8 cellular contexts compared by ENCODE assay signal in the genomic region with DNA sequence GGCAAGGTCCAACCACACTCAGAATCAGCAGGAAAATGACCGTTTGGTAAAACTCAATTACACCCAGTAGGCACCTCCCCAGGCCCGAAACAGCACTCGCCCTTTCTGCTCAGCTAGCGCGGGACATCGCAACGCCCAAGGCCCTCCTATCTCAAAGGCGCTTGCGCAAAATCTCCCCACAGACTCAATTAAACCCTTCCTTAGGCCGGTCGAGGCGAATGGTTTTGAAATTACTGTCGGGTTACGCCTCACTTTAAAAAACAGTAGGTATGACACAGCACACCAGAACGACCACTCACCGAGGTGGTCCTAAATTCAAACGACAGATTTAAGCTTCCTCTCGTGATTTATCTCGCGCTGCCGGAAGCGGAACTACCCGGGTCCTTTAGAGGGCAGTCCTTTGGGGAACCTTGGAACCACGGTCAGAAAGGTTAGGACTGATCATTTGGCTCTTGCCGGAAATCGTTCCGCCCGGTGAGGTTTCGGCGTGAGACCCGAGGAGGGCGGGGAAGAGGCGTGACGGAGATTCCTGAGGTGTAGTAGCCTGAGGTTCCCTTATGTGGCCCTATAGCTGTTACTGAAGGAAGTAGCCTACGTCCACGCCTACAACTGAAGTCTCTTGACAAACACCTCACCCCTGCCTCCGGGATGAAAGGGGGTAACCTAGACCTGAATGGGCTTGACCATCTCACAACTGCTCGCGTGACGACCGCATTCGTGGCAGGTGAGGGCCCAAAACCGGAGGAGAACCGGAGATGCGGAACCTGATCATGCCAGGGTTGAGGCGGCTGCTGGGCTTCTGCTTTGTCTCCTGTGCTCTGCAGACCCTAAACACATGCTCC. TPM values are rescaled to one million over a fixed set of nuclear protein-coding genes. Genes with fewer than 3 reads are reported as not detected.
DNase-seq lines count a peak whose midpoint lies in the region; ATAC-seq and TF ChIP-seq lines count a peak whose summit lies in the region.

A gene with protein sequence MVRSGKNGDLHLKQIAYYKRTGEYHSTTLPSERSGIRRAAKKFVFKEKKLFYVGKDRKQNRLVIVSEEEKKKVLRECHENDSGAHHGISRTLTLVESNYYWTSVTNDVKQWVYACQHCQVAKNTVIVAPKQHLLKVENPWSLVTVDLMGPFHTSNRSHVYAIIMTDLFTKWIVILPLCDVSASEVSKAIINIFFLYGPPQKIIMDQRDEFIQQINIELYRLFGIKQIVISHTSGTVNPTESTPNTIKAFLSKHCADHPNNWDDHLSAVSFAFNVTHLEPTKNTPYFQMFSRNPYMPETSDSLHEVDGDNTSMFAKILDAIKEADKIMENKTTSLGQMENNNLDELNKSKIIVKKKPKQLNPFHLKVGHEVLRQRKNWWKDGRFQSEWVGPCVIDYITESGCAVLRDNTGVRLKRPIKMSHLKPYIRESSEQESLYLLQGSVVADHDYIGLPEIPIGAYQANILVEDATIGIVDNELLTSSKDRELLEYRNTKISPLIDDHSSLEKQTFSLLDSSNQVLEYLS (minus strand): TSS at position 374 of the 842 bp plus-strand sequence. CDS start 11,431 bp downstream, outside the sequence.
A gene (plus strand): TSS at position 537 of the 842 bp plus-strand sequence. CDS start 9,289 bp downstream, outside the sequence.

- H3K9me3 ChIP-seq in esophagus (ENCODE audit: control insufficient read depth in 2 of 2, insufficient read depth in 1 of 2, low read depth in 1 of 2, low read length in 1 of 2): no peaks in the 10 kb centered on the region
- no peaks in the 10 kb centered on the region for H3K9me3 ChIP-seq in mucosa of stomach (ENCODE audit: control insufficient read depth, low read length)

- peak; percentile 95 for ATAC-seq in GM21717 (IDR thresholded peaks at IDR 0.05; ENCODE audit: unreplicated experiment)
- ATAC-seq in activated T-cell treated with anti-CD3 and anti-CD28 coated beads, Interleukin-2, amount 50 U/mL, for 4 hours: peak; percentile 92 to 94

- H3K36me3 ChIP-seq in esophagus (ENCODE audit: control insufficient read depth in 2 of 2, insufficient read depth in 2 of 2, low read length in 1 of 2): peaks cover 0 to 2% of the 10 kb centered on the region in 2 donors
- H3K36me3 ChIP-seq in mucosa of stomach (ENCODE audit: control insufficient read depth, insufficient read depth, low read length): no peaks in the 10 kb centered on the region

- 1% methylated on average over 46 of the region's 46 CpGs for WGBS in esophagus, 2 donors

- H3K27me3 Mint-ChIP-seq in activated T-cell treated with anti-CD3 and anti-CD28 coated beads, Interleukin-2, amount 50 U/mL, for 4 hours (ENCODE audit: low read depth): no peaks in the 10 kb centered on the region

- in situ Hi-C loops in KBM-7 (cut with MboI; ENCODE audit: low pct_unique_long_range_greater_than_20kb, low sequenced_read_pairs): no loop called here

- H3K9ac ChIP-seq in mucosa of stomach (ENCODE audit: low read length): peak within 1 kb of the TSS; percentile 91

- no peaks in the 10 kb centered on the region for H3K9me3 Mint-ChIP-seq in activated T-cell treated with anti-CD3 and anti-CD28 coated beads, Interleukin-2, amount 50 U/mL, for 4 hours

- H3K4me3 Mint-ChIP-seq in activated T-cell treated with anti-CD3 and anti-CD28 coated beads, Interleukin-2, amount 50 U/mL, for 4 hours: peak within 1 kb of the TSS; percentile 98

- peaks cover 4% of the 10 kb centered on the region for H3K36me3 Mint-ChIP-seq in activated T-cell treated with anti-CD3 and anti-CD28 coated beads, Interleukin-2, amount 50 U/mL, for 4 hours (ENCODE audit: insufficient read depth)

- peak within 1 kb of the TSS; percentile 95 to 98 for H3K27ac ChIP-seq in esophagus (ENCODE audit: low read depth in 2 of 2, low read length in 1 of 2)

- peaks cover 46% of the 10 kb centered on the region for H3K4me1 Mint-ChIP-seq in activated T-cell treated with anti-CD3 and anti-CD28 coated beads, Interleukin-2, amount 50 U/mL, for 4 hours (ENCODE audit: low read depth)

- no peaks in the 10 kb centered on the region for H3K27me3 ChIP-seq in esophagus (ENCODE audit: control insufficient read depth in 1 of 2, insufficient read depth in 2 of 2, low read length in 2 of 2)
- no peaks in the 10 kb centered on the region for H3K27me3 ChIP-seq in mucosa of stomach (ENCODE audit: control insufficient read depth, insufficient read depth, low read length)

- DNase-seq in DMS53 (lab: John Stamatoyannopoulos, UW): peak; percentile 99
- peak; percentile 99 for DNase-seq in KBM-7
- DNase-seq in activated T-cell treated with anti-CD3 and anti-CD28 coated beads, Interleukin-2, amount 50 U/mL, for 4 hours: peak; percentile 96
- peak; percentile 97 for DNase-seq in stimulated activated CD8-positive, alpha-beta memory T cell treated with anti-CD3 and anti-CD28 coated beads, Interleukin-7, amount 100 ng/mL, for 1 hour (ENCODE audit: low read depth in 2 of 2)

- H3K4me3 ChIP-seq in esophagus (ENCODE audit: low read depth in 1 of 2, low read length in 2 of 2) (peak within 1 kb of the TSS; percentile 76 to 99), mucosa of stomach (ENCODE audit: low read length) (peak within 1 kb of the TSS; percentile 81)

- no peaks in the 10 kb centered on the region for H3K4me1 ChIP-seq in esophagus (ENCODE audit: control insufficient read depth in 2 of 2, insufficient read depth in 2 of 2, low read length in 1 of 2)
- H3K4me1 ChIP-seq in mucosa of stomach (ENCODE audit: control insufficient read depth, insufficient read depth, low read length): no peaks in the 10 kb centered on the region

TF ChIP-seq in PFSK-1, 5 proteins besides CTCF, POLR2A, EP300 and RAD21:
- TF ChIP-seq SIN3A (IDR thresholded peaks at IDR 0.05; ENCODE audit: borderline replicate concordance, insufficient read depth, low read length): peak; percentile 80; the same call in 1 of the 2 replicates
- peak; percentile 86; the same call in 1 of the 2 replicates for TF ChIP-seq TAF1 (IDR thresholded peaks at IDR 0.05; ENCODE audit: borderline replicate concordance, insufficient read depth, low read length)
- peak; percentile 97 for TF ChIP-seq POLR2AphosphoS5 (IDR thresholded peaks at IDR 0.05; ENCODE audit: low read depth, low read length)
- TF ChIP-seq, protein P1, sequence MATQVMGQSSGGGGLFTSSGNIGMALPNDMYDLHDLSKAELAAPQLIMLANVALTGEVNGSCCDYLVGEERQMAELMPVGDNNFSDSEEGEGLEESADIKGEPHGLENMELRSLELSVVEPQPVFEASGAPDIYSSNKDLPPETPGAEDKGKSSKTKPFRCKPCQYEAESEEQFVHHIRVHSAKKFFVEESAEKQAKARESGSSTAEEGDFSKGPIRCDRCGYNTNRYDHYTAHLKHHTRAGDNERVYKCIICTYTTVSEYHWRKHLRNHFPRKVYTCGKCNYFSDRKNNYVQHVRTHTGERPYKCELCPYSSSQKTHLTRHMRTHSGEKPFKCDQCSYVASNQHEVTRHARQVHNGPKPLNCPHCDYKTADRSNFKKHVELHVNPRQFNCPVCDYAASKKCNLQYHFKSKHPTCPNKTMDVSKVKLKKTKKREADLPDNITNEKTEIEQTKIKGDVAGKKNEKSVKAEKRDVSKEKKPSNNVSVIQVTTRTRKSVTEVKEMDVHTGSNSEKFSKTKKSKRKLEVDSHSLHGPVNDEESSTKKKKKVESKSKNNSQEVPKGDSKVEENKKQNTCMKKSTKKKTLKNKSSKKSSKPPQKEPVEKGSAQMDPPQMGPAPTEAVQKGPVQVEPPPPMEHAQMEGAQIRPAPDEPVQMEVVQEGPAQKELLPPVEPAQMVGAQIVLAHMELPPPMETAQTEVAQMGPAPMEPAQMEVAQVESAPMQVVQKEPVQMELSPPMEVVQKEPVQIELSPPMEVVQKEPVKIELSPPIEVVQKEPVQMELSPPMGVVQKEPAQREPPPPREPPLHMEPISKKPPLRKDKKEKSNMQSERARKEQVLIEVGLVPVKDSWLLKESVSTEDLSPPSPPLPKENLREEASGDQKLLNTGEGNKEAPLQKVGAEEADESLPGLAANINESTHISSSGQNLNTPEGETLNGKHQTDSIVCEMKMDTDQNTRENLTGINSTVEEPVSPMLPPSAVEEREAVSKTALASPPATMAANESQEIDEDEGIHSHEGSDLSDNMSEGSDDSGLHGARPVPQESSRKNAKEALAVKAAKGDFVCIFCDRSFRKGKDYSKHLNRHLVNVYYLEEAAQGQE (IDR thresholded peaks at IDR 0.05; ENCODE audit: insufficient read depth in 1 of 2, low read depth in 2 of 2, low read length in 2 of 2): peak in 1 of 2 experiments; percentile 44; a peak in 1 of 4 replicates
- TF ChIP-seq FOXP2 (optimal IDR thresholded peaks at IDR 0.05; ENCODE audit: borderline replicate concordance, extremely low read depth, extremely low read length, insufficient read depth): peak; percentile 64

RNA-seq across cellular contexts. Expression of the first gene that starts in this region (rescaled TPM):
- polyA plus RNA-seq in PFSK-1 (2012; ENCODE audit: insufficient read length, low read depth): 2.4 TPM
- total RNA-seq in activated T-cell treated with anti-CD3 and anti-CD28 coated beads, Interleukin-2, amount 50 U/mL, for 4 hours: 1 to 10 TPM; 5.8 to 7.8 (median 6.1) TPM
- 1 to 10 TPM; 2.2 to 2.6 TPM for polyA plus RNA-seq in esophagus

RNA-seq across cellular contexts. Expression of the second gene that starts in this region (rescaled TPM):
- polyA plus RNA-seq in PFSK-1 (2012; ENCODE audit: insufficient read length, low read depth): 5.4 TPM
- total RNA-seq in activated T-cell treated with anti-CD3 and anti-CD28 coated beads, Interleukin-2, amount 50 U/mL, for 4 hours: 10 to 100 TPM; 40.2 to 56.9 (median 53.9) TPM
- 10 to 100 TPM; 10.5 to 15.1 TPM for polyA plus RNA-seq in esophagus

Comparison
In these comparisons a context has a peak if more than half of its experiments do, and no peak if none do; other contexts are left out.
1. Peak in every context shown above with its lines: DNase-seq, ATAC-seq, H3K4me3 ChIP-seq and H3K27ac ChIP-seq.